Comparison of ENCODE assay signal across 8 cellular contexts in the genomic region with DNA sequence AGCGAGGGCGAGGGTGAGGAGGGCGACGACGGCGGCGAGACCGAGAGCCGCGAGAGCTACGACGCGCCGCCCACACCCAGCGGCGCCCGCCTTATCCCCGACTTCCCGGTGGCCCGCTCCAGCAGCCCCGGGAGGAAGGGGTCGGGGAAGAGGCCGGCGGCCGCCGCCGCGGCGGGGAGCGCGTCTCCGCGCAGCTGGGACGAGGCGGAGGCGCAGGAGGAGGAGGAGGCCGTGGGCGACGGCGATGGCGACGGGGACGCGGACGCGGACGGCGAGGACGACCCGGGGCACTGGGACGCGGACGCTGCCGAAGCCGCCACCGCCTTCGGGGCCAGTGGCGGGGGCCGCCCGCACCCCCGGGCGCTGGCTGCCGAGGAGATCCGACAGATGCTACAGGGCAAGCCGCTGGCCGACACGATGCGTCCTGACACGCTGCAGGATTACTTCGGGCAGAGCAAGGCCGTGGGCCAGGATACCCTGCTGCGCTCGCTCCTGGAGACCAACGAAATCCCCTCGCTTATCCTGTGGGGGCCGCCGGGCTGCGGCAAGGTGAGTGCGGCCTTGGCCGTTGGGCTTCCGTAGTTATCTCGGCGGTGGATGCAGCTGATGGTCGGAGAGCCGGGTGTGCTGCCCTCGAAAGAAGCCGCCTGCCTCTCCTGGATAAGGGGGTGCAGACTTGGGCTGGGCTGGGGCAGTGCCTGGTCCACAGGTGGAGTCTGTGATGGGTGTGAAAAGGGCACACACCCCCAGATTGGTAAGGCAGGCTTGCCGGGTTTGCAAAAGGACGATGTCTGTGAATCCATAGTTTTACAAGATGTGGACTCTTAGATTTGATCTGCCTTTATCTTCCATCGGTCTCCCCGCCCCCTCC. TPM values are rescaled to one million over a fixed set of nuclear protein-coding genes. Genes with fewer than 3 reads are reported as not detected.
DNase-seq lines count a peak whose midpoint lies in the region; ATAC-seq, FAIRE-seq and TF ChIP-seq lines count a peak whose summit lies in the region.

No MANE protein-coding gene starts in this region.

- no peak for FAIRE-seq in endothelial cell of umbilical vein (lab: Jason Lieb, UNC)

- H2AFZ ChIP-seq in endothelial cell of umbilical vein (ENCODE audit: low read depth, low read length) = peak overlapping the region; percentile 83

- H3K4me3 ChIP-seq in endothelial cell of umbilical vein (replicated peaks in 1 of 3; ENCODE audit: insufficient read depth in 1 of 3, low read depth in 1 of 3, low read length in 3 of 3) (peak overlapping the region; percentile 72 to 98 (median 97)), muscle layer of duodenum (ENCODE audit: low read depth in 1 of 2, low read length in 2 of 2) (peak overlapping the region; percentile 81 to 82), thoracic aorta (peak overlapping the region; percentile 94)

- DNase-seq in GM10248 (ENCODE audit: extremely low spot score) (peak; percentile 25), endothelial cell of umbilical vein (ENCODE audit: low read depth, low spot score) (peak; percentile 48), thoracic aorta (ENCODE audit: low spot score) (no peak)
- peak; percentile 48 for DNase-seq in activated CD4-positive, alpha-beta T cell treated with anti-CD3 and anti-CD28 coated beads for 48 hours

- BruUV-seq in endothelial cell of umbilical vein (replicated peaks; lab: Mats Ljungman, UMichigan) = no TSS peak

- H3K36me3 ChIP-seq in endothelial cell of umbilical vein (ENCODE audit: control insufficient read depth in 2 of 2, extremely low read depth in 1 of 2, insufficient read depth in 2 of 2, low read length in 2 of 2) = no peaks in the 10 kb centered on the region
- peaks cover 0 to 2% of the 10 kb centered on the region in 2 donors for H3K36me3 ChIP-seq in muscle layer of duodenum (ENCODE audit: control insufficient read depth in 1 of 2, insufficient read depth in 2 of 2, low read length in 2 of 2)
- H3K36me3 ChIP-seq in thoracic aorta = no peaks in the 10 kb centered on the region

- H3K4me1 ChIP-seq in endothelial cell of umbilical vein (ENCODE audit: control insufficient read depth, extremely low read depth, insufficient read depth, low read length) = peaks cover 45% of the 10 kb centered on the region
- peaks cover 16 to 35% of the 10 kb centered on the region in 2 donors for H3K4me1 ChIP-seq in muscle layer of duodenum (ENCODE audit: control insufficient read depth in 1 of 2, insufficient read depth in 2 of 2, low read length in 2 of 2)
- peaks cover 25 to 40% of the 10 kb centered on the region in 2 donors for H3K4me1 ChIP-seq in thoracic aorta (ENCODE audit: control insufficient read depth in 1 of 2, low read depth in 2 of 2)

- H3K9me3 Mint-ChIP-seq in IgD-negative memory B cell = no peaks in the 10 kb centered on the region

- H3K4me3 Mint-ChIP-seq in IgD-negative memory B cell = peak overlapping the region; percentile 92 to 97 (median 96)

- peak overlapping the region; percentile 73 for H3K27ac ChIP-seq in endothelial cell of umbilical vein (ENCODE audit: insufficient read depth, low read depth, low read length)
- peak overlapping the region; percentile 72 for H3K27ac ChIP-seq in muscle layer of duodenum (ENCODE audit: low read length)
- peak overlapping the region; percentile 97 to 99 for H3K27ac ChIP-seq in thoracic aorta

- TF ChIP-seq POLR2A in endothelial cell of umbilical vein (IDR thresholded peaks at IDR 0.05; ENCODE audit: low read depth, low read length) = no peak

- H3K36me3 Mint-ChIP-seq in IgD-negative memory B cell = peaks cover 3% of the 10 kb centered on the region

- intact Hi-C loops in endothelial cell of umbilical vein (cut with micrococcal nuclease) = loop anchor here (1.0 to 5.0 kb wide), 6 partner anchors 27 to 1154 kb away; a partner anchor contains a TSS

- POLR2A ChIA-PET in GM10248 (lab: Yijun Ruan, JAX) = interaction anchor here (0.6 to 1.6 kb wide), 3 partner anchors 76 to 298 kb away, joined by 3 to 6 read pairs (median 4); a partner anchor contains a TSS
- POLR2A ChIA-PET in endothelial cell of umbilical vein (lab: Charles Lee) = interaction anchor here (1.5 to 3.9 kb wide), 2 partner anchors 17 to 18 kb away, joined by 8 to 12 read pairs; no protein-coding TSS in a partner anchor

- ATAC-seq in GM21528 (IDR thresholded peaks at IDR 0.05; ENCODE audit: low FRiP score, unreplicated experiment) = peak; percentile 17
- no peak for ATAC-seq in thoracic aorta (ENCODE audit: insufficient number of reproducible peaks, low FRiP score, low read depth)
- ATAC-seq in GM18873 (IDR thresholded peaks at IDR 0.05; ENCODE audit: low FRiP score, unreplicated experiment) = no peak

- H4K20me1 ChIP-seq in endothelial cell of umbilical vein (replicated peaks; ENCODE audit: control insufficient read depth, extremely low read depth, insufficient read depth, low read length) = peaks cover 6% of the 10 kb centered on the region

- H3K9me3 ChIP-seq in endothelial cell of umbilical vein (replicated peaks; ENCODE audit: control insufficient read depth, insufficient read depth, low read length) (no peaks in the 10 kb centered on the region), muscle layer of duodenum (ENCODE audit: control insufficient read depth in 1 of 2, low read length in 2 of 2) (no peaks in the 10 kb centered on the region), thoracic aorta (no peaks in the 10 kb centered on the region)

- CTCF ChIA-PET in GM10248 (lab: Yijun Ruan, JAX) = interaction anchor here (1.0 to 9.7 kb wide), 12 partner anchors 9 to 321 kb away, joined by 3 to 127 read pairs (median 4); a partner anchor contains a TSS
- CTCF ChIA-PET in endothelial cell of umbilical vein (lab: Charles Lee) = interaction anchor here (0.9 to 6.7 kb wide), 11 partner anchors 8 to 1170 kb away, joined by 3 to 54 read pairs (median 6); a partner anchor contains a TSS

- H3K79me2 ChIP-seq in endothelial cell of umbilical vein (ENCODE audit: control insufficient read depth, insufficient read depth, low read length) = peaks cover 53% of the 10 kb centered on the region

- no peaks in the 10 kb centered on the region for H3K27me3 Mint-ChIP-seq in IgD-negative memory B cell

- H3K9ac ChIP-seq in endothelial cell of umbilical vein (replicated peaks; ENCODE audit: extremely low read depth, insufficient read depth, low read length) = peak overlapping the region; percentile 94

- H3K4me1 Mint-ChIP-seq in IgD-negative memory B cell = peaks cover 26 to 32% (median 31%) of the 10 kb centered on the region in 3 donors

- H3K9me1 ChIP-seq in endothelial cell of umbilical vein (replicated peaks; ENCODE audit: control insufficient read depth, extremely low read depth, insufficient read depth, low read length) = no peaks in the 10 kb centered on the region

- H3K27me3 ChIP-seq in endothelial cell of umbilical vein (ENCODE audit: control insufficient read depth in 2 of 2, insufficient read depth in 2 of 2, low read length in 2 of 2) (no peaks in the 10 kb centered on the region), muscle layer of duodenum (ENCODE audit: low read depth, low read length) (no peaks in the 10 kb centered on the region), thoracic aorta (replicated peaks; ENCODE audit: insufficient read depth) (no peaks in the 10 kb centered on the region)

- peak overlapping the region; percentile 99 for H3K4me2 ChIP-seq in endothelial cell of umbilical vein (ENCODE audit: insufficient read depth, low read length)

- dilution Hi-C loops in endothelial cell of umbilical vein (cut with MboI; ENCODE audit: extremely low pct_ligation_motif_present, low sequenced_read_pairs) = no loop called here

- TF ChIP-seq CTCF in GM10248 (IDR thresholded peaks at IDR 0.05; ENCODE audit: control extremely low read depth, extremely low read depth, low read depth, missing control alignments) (no peak), endothelial cell of umbilical vein (IDR thresholded peaks at IDR 0.05; ENCODE audit: extremely low read depth in 1 of 2, insufficient read depth in 1 of 2, low read depth in 1 of 2, low read length in 2 of 2) (no peak), thoracic aorta (IDR thresholded peaks at IDR 0.05) (no peak)

- peak overlapping the region; percentile 94 to 97 (median 96) for H3K27ac Mint-ChIP-seq in IgD-negative memory B cell

TF ChIP-seq in endothelial cell of umbilical vein, 7 proteins besides CTCF, POLR2A, EP300 and RAD21 (continues in another document):
- TF ChIP-seq MYC (IDR thresholded peaks at IDR 0.05; ENCODE audit: low read depth, low read length) = no peak
- TF ChIP-seq JUN (IDR thresholded peaks at IDR 0.05; ENCODE audit: borderline replicate concordance, insufficient read depth, insufficient read length, low read depth) = no peak
- TF ChIP-seq FOS (IDR thresholded peaks at IDR 0.05; ENCODE audit: borderline replicate concordance, insufficient read depth, low read length) = no peak
- no peak for TF ChIP-seq POLR2AphosphoS5 (IDR thresholded peaks at IDR 0.05; ENCODE audit: insufficient read depth, low read depth, low read length)
- TF ChIP-seq EZH2 (IDR thresholded peaks at IDR 0.05; ENCODE audit: borderline replicate concordance, low read depth, low read length, severe bottlenecking) = no peak
- TF ChIP-seq, protein P1, sequence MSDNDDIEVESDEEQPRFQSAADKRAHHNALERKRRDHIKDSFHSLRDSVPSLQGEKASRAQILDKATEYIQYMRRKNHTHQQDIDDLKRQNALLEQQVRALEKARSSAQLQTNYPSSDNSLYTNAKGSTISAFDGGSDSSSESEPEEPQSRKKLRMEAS (IDR thresholded peaks at IDR 0.05; ENCODE audit: insufficient read depth, insufficient read length) = no peak

RNA-seq across cellular contexts. Expression of a gene that starts 0.9 kb away (rescaled TPM):
- polyA plus RNA-seq in IgD-negative memory B cell = 34.5 TPM
- 47.7 and 50.1 TPM in 2 replicates for total RNA-seq in endothelial cell of umbilical vein
- polyA plus RNA-seq in endothelial cell of umbilical vein = 54.5 and 68.9 TPM in 2 replicates
- polyA plus RNA-seq in endothelial cell of umbilical vein (2011; cell fraction: cytosol; rRNA removed) = 56.2 and 64.2 TPM in 2 replicates
- 59.4 and 59.7 TPM in 2 replicates for polyA plus RNA-seq in endothelial cell of umbilical vein (2011; cell fraction: nucleus; rRNA removed)
- polyA plus RNA-seq in endothelial cell of umbilical vein (2012) = 44.9 and 45.1 TPM in 2 replicates
- 55.8 and 60.5 TPM in 2 replicates for polyA minus RNA-seq in endothelial cell of umbilical vein
- polyA minus RNA-seq in endothelial cell of umbilical vein (2011; cell fraction: cytosol; rRNA and poly(A)+ RNA removed) = 27.8 TPM
- 26.4 and 31.4 TPM in 2 replicates for polyA minus RNA-seq in endothelial cell of umbilical vein (2011; cell fraction: nucleus; rRNA and poly(A)+ RNA removed)
- total RNA-seq in thoracic aorta = 10 to 100 TPM; 87.8 to 93.3 TPM

RNA-seq across cellular contexts. Expression of a gene that starts 15.4 kb away (rescaled TPM):
- polyA plus RNA-seq in IgD-negative memory B cell (0.08 TPM), endothelial cell of umbilical vein (0.29 and 0.41 TPM in 2 replicates)
- total RNA-seq in endothelial cell of umbilical vein (0.32 and 0.62 TPM in 2 replicates), thoracic aorta (1 to 10 TPM in 1 of 2 donors, under 1 TPM in 1; 0.68 to 2.0 TPM)
- 0.23 and 0.27 TPM in 2 replicates for polyA plus RNA-seq in endothelial cell of umbilical vein (2011; cell fraction: cytosol; rRNA removed)
- 1.9 and 2.3 TPM in 2 replicates for polyA plus RNA-seq in endothelial cell of umbilical vein (2011; cell fraction: nucleus; rRNA removed)
- 0.42 and 0.44 TPM in 2 replicates for polyA plus RNA-seq in endothelial cell of umbilical vein (2012)
- 0.51 and 0.78 TPM in 2 replicates for polyA minus RNA-seq in endothelial cell of umbilical vein
- not detected for polyA minus RNA-seq in endothelial cell of umbilical vein (2011; cell fraction: cytosol; rRNA and poly(A)+ RNA removed)
- polyA minus RNA-seq in endothelial cell of umbilical vein (2011; cell fraction: nucleus; rRNA and poly(A)+ RNA removed) = 0.87 and 0.91 TPM in 2 replicates
